26 cellular contexts compared by ENCODE assay signal in genomic region chr5:124461110-124461509, GRCh38.
"Had no signal": no experiment of that assay in that cellular context is flagged by ENCODE, and none has a peak within 500 bp of the region (broad histone marks: within the 10 kb centered on the region; RNA-seq: fewer than 3 reads in every experiment).

No MANE protein-coding gene starts in this region.

- FAIRE-seq: frontal cortex had no signal

- H3K27me3 Mint-ChIP-seq: activated naive CD8-positive, alpha-beta T cell treated with anti-CD3 and anti-CD28 coated beads, Interleukin-2, amount 50 U/mL, for 24 hours; effector memory CD8-positive, alpha-beta T cell; T-helper 17 cell had no signal

- H3K27me3 ChIP-seq: body of pancreas, esophagus muscularis mucosa, neutrophil, ovary, right atrium auricular region, spleen, transverse colon, uterus had no signal

- H3K27ac Mint-ChIP-seq: activated naive CD8-positive, alpha-beta T cell treated with anti-CD3 and anti-CD28 coated beads, Interleukin-2, amount 50 U/mL, for 24 hours; activated T-cell treated with anti-CD3 and anti-CD28 coated beads, Interleukin-2, amount 50 U/mL, for 72 hours; effector memory CD8-positive, alpha-beta T cell; naive thymus-derived CD8-positive, alpha-beta T cell; T-helper 17 cell had no signal

- DNase-seq: activated CD4-positive, alpha-beta T cell treated with anti-CD3 and anti-CD28 coated beads for 4 hours; activated CD4-positive, alpha-beta T cell treated with anti-CD3 and anti-CD28 coated beads, Interleukin-2, amount 50 U/mL, for 48 hours; activated CD4-positive, CD25-positive, alpha-beta regulatory T cell; activated effector memory CD4-positive, alpha-beta T cell treated with anti-CD3 and anti-CD28 coated beads, Interleukin-2, amount 50 U/mL, for 16 hours; activated naive CD4-positive, alpha-beta T cell treated with anti-CD3 and anti-CD28 coated beads, Interleukin-2, amount 50 U/mL, for 16 hours; activated naive CD8-positive, alpha-beta T cell treated with anti-CD3 and anti-CD28 coated beads, Interleukin-2, amount 50 U/mL, for 24 hours; activated T-cell treated with anti-CD3 and anti-CD28 coated beads, Interleukin-2, amount 50 U/mL, for 72 hours; body of pancreas; dermis blood vessel endothelial cell; effector memory CD8-positive, alpha-beta T cell; left ventricle myocardium superior; mammary epithelial cell; naive thymus-derived CD8-positive, alpha-beta T cell; ovary; spleen; stimulated activated CD4-positive, alpha-beta T cell treated with anti-CD3 and anti-CD28 coated beads, Interleukin-4, amount 100 ng/mL, for 1 hour; stimulated activated naive CD8-positive, alpha-beta T cell treated with anti-CD3 and anti-CD28 coated beads, Interleukin-15, Interleukin-2, amounts not matched to agents 100 U/mL and 50 U/mL, for 24 hours; T-helper 17 cell; transverse colon; uterus had no signal

- H3K4me1 Mint-ChIP-seq: T-helper 17 cell had no signal

- H3K36me3 ChIP-seq: esophagus muscularis mucosa, neutrophil, ovary, prostate gland, right atrium auricular region, spleen, transverse colon, uterus had no signal

- H3K4me1 ChIP-seq: prostate gland, spleen, transverse colon, uterus had no signal

- H3K9me3 Mint-ChIP-seq: effector memory CD8-positive, alpha-beta T cell; mesothelial cell of epicardium had no signal

- H3K36me3 Mint-ChIP-seq: mesothelial cell of epicardium; naive thymus-derived CD8-positive, alpha-beta T cell had no signal

- H3K27ac ChIP-seq: body of pancreas, esophagus muscularis mucosa, neutrophil, ovary, prostate gland, right atrium auricular region, spleen, transverse colon, uterus had no signal

- H3K4me3 ChIP-seq: body of pancreas, esophagus muscularis mucosa, ovary, prostate gland, right atrium auricular region, spleen, transverse colon, uterus had no signal

- H3K4me3 Mint-ChIP-seq: activated naive CD8-positive, alpha-beta T cell treated with anti-CD3 and anti-CD28 coated beads, Interleukin-2, amount 50 U/mL, for 24 hours; activated T-cell treated with anti-CD3 and anti-CD28 coated beads, Interleukin-2, amount 50 U/mL, for 72 hours; effector memory CD8-positive, alpha-beta T cell; mesothelial cell of epicardium; naive thymus-derived CD8-positive, alpha-beta T cell; T-helper 17 cell had no signal

- H3K9me3 ChIP-seq: body of pancreas, esophagus muscularis mucosa, neutrophil, ovary, prostate gland, right atrium auricular region, uterus had no signal

- ATAC-seq: activated naive CD8-positive, alpha-beta T cell treated with anti-CD3 and anti-CD28 coated beads, Interleukin-2, amount 50 U/mL, for 24 hours; activated T-cell treated with anti-CD3 and anti-CD28 coated beads, Interleukin-2, amount 50 U/mL, for 72 hours; body of pancreas; effector memory CD8-positive, alpha-beta T cell; left ventricle myocardium superior; naive thymus-derived CD8-positive, alpha-beta T cell; stimulated activated naive CD8-positive, alpha-beta T cell treated with anti-CD3 and anti-CD28 coated beads, Interleukin-15, Interleukin-2, amounts not matched to agents 100 U/mL and 50 U/mL, for 24 hours; T-helper 17 cell had no signal
